18 cellular contexts compared by ENCODE assay signal in genomic region chr1:212621830-212622315, GRCh38. TPM values are rescaled to one million over a fixed set of nuclear protein-coding genes. Genes with fewer than 3 reads are reported as not detected.
DNase-seq lines count a peak whose midpoint lies in the region; ATAC-seq and TF ChIP-seq lines count a peak whose summit lies in the region.
"Had no signal": no experiment of that assay in that cellular context is flagged by ENCODE, and none has a peak within 500 bp of the region (broad histone marks: within the 10 kb centered on the region; RNA-seq: fewer than 3 reads in every experiment).

No MANE protein-coding gene starts in this region.

- TF ChIP-seq CTCF in mucosa of descending colon (IDR thresholded peaks at IDR 0.05) = no peak
- TF ChIP-seq CTCF in colonic mucosa (IDR thresholded peaks at IDR 0.05) = no peak

- H3K9me3 ChIP-seq in mucosa of descending colon = no peaks in the 10 kb centered on the region
- H3K9me3 ChIP-seq in colonic mucosa = no peaks in the 10 kb centered on the region
- H3K9me3 ChIP-seq: SJSA1, thyroid gland had no signal

- H3K4me3 Mint-ChIP-seq in activated T-helper 1 cell treated with anti-CD3 and anti-CD28 coated beads, Interleukin-12 subunit alpha, Interleukin-12 subunit beta, Interleukin-2, Interleukin-4 antibody, amounts not matched to agents 30 ng/mL and 10 ng/mL and 1 ng/mL, durations not matched to agents 14 hours and 24 hours and 36 hours = no peak overlapping the region
- H3K4me3 Mint-ChIP-seq: IgD-negative memory B cell had no signal

- peaks cover 4% of the 10 kb centered on the region for H3K27me3 Mint-ChIP-seq in activated T-helper 1 cell treated with anti-CD3 and anti-CD28 coated beads, Interleukin-12 subunit alpha, Interleukin-12 subunit beta, Interleukin-2, Interleukin-4 antibody, amounts not matched to agents 30 ng/mL and 10 ng/mL and 1 ng/mL, durations not matched to agents 14 hours and 24 hours and 36 hours (ENCODE audit: insufficient read depth)
- H3K27me3 Mint-ChIP-seq: IgD-negative memory B cell had no signal

- H3K27me3 ChIP-seq in colonic mucosa = no peaks in the 10 kb centered on the region
- H3K27me3 ChIP-seq: SJSA1, thyroid gland had no signal

- H3K4me3 ChIP-seq in mucosa of descending colon (no peak overlapping the region), colonic mucosa (no peak overlapping the region)
- H3K4me3 ChIP-seq: PC-9, SJSA1, thyroid gland had no signal

- intact Hi-C loops in activated T-helper 1 cell treated with anti-CD3 and anti-CD28 coated beads, Interleukin-12 subunit alpha, Interleukin-12 subunit beta, Interleukin-2, Interleukin-4 antibody, amounts not matched to agents 30 ng/mL and 10 ng/mL and 1 ng/mL, durations not matched to agents 14 hours and 24 hours and 36 hours (cut with micrococcal nuclease) = no loop called here
- intact Hi-C loops in mucosa of descending colon (cut with DNase I, micrococcal nuclease) = no loop called here
- intact Hi-C loops in colonic mucosa (cut with DNase I) = no loop called here
- intact Hi-C loops in posterior vena cava (cut with DNase I) = no loop called here

- H3K36me3 ChIP-seq in mucosa of descending colon (ENCODE audit: low read depth) (no peaks in the 10 kb centered on the region), colonic mucosa (no peaks in the 10 kb centered on the region)

- no peak overlapping the region for H3K27ac ChIP-seq in colonic mucosa
- H3K27ac ChIP-seq: PC-9, SJSA1, thyroid gland had no signal

- H3K27ac Mint-ChIP-seq in activated T-helper 1 cell treated with anti-CD3 and anti-CD28 coated beads, Interleukin-12 subunit alpha, Interleukin-12 subunit beta, Interleukin-2, Interleukin-4 antibody, amounts not matched to agents 30 ng/mL and 10 ng/mL and 1 ng/mL, durations not matched to agents 14 hours and 24 hours and 36 hours = peak overlapping the region; percentile 50

- no peaks in the 10 kb centered on the region for H3K9me3 Mint-ChIP-seq in activated T-helper 1 cell treated with anti-CD3 and anti-CD28 coated beads, Interleukin-12 subunit alpha, Interleukin-12 subunit beta, Interleukin-2, Interleukin-4 antibody, amounts not matched to agents 30 ng/mL and 10 ng/mL and 1 ng/mL, durations not matched to agents 14 hours and 24 hours and 36 hours

- no peaks in the 10 kb centered on the region for H3K4me1 ChIP-seq in mucosa of descending colon (ENCODE audit: low read depth)
- no peaks in the 10 kb centered on the region for H3K4me1 ChIP-seq in colonic mucosa
- H3K4me1 ChIP-seq: SJSA1, thyroid gland had no signal

- DNase-seq in NCI-H2196 (lab: John Stamatoyannopoulos, UW; ENCODE audit: unreplicated experiment) = peak; percentile 37
- no peak for DNase-seq in NCI-H2196 treated with DMSO at 0.1 percent for 48 hours (lab: John Stamatoyannopoulos, UW; ENCODE audit: unreplicated experiment)
- DNase-seq in DMS53 (lab: John Stamatoyannopoulos, UW) = peak; percentile 77
- no peak for DNase-seq in activated T-helper 1 cell treated with anti-CD3 and anti-CD28 coated beads, Interleukin-12 subunit alpha, Interleukin-12 subunit beta, Interleukin-2, Interleukin-4 antibody, amounts not matched to agents 30 ng/mL and 10 ng/mL and 1 ng/mL, durations not matched to agents 14 hours and 24 hours and 36 hours (ENCODE audit: low spot score)
- no peak for DNase-seq in mucosa of descending colon
- DNase-seq in colonic mucosa = no peak
- no peak for DNase-seq in posterior vena cava (ENCODE audit: low spot score)
- DNase-seq: activated gamma-delta T cell, foreskin fibroblast, H7, NCI-H187 treated with DMSO at 0.1 percent for 48 hours, NCI-H526 treated with DMSO at 0.1 percent for 48 hours, PC-9, T-helper 9 cell, thyroid gland had no signal

- H3K4me1 Mint-ChIP-seq in activated T-helper 1 cell treated with anti-CD3 and anti-CD28 coated beads, Interleukin-12 subunit alpha, Interleukin-12 subunit beta, Interleukin-2, Interleukin-4 antibody, amounts not matched to agents 30 ng/mL and 10 ng/mL and 1 ng/mL, durations not matched to agents 14 hours and 24 hours and 36 hours (ENCODE audit: low read depth) = peaks cover 18% of the 10 kb centered on the region
- H3K4me1 Mint-ChIP-seq: IgD-negative memory B cell had no signal

- H3K36me3 Mint-ChIP-seq in activated T-helper 1 cell treated with anti-CD3 and anti-CD28 coated beads, Interleukin-12 subunit alpha, Interleukin-12 subunit beta, Interleukin-2, Interleukin-4 antibody, amounts not matched to agents 30 ng/mL and 10 ng/mL and 1 ng/mL, durations not matched to agents 14 hours and 24 hours and 36 hours (ENCODE audit: low read depth) = peaks cover 41% of the 10 kb centered on the region
- H3K36me3 Mint-ChIP-seq: IgD-negative memory B cell had no signal

- H3K9ac ChIP-seq in colonic mucosa (ENCODE audit: low read depth in 2 of 2, low read length in 2 of 2) = no peak overlapping the region

- peak; percentile 48 for ATAC-seq in mucosa of descending colon
- no peak for ATAC-seq in GM21390 (IDR thresholded peaks at IDR 0.05; ENCODE audit: unreplicated experiment)

RNA-seq across cellular contexts. Expression of gene ATF3, which starts 13.3 kb away (rescaled TPM):
- total RNA-seq in activated T-helper 1 cell treated with anti-CD3 and anti-CD28 coated beads, Interleukin-12 subunit alpha, Interleukin-12 subunit beta, Interleukin-2, Interleukin-4 antibody, amounts not matched to agents 30 ng/mL and 10 ng/mL and 1 ng/mL, durations not matched to agents 14 hours and 24 hours and 36 hours = 23.0 and 23.3 TPM in 2 replicates
- total RNA-seq in mucosa of descending colon (100 to 1,000 TPM in 1 of 3 donors, 10 to 100 TPM in 2; 20.2 to 121 (median 42.0) TPM), colonic mucosa (10 to 100 TPM; 17.7 to 34.0 TPM), posterior vena cava (100 to 1,000 TPM in 1 of 2 donors, 10 to 100 TPM in 1; 43.4 to 193 TPM)

Comparison
In these comparisons a context has a peak if more than half of its experiments do, and no peak if none do; other contexts are left out.
1. DNase-seq: peak in NCI-H2196 (single experiment) and DMS53 (single experiment); none in NCI-H2196 treated with DMSO at 0.1 percent for 48 hours (single experiment), activated T-helper 1 cell treated with anti-CD3 and anti-CD28 coated beads, Interleukin-12 subunit alpha, Interleukin-12 subunit beta, Interleukin-2, Interleukin-4 antibody, amounts not matched to agents 30 ng/mL and 10 ng/mL and 1 ng/mL, durations not matched to agents 14 hours and 24 hours and 36 hours (single experiment), mucosa of descending colon (0 of 3), colonic mucosa (single experiment) and posterior vena cava (single experiment).